23 cellular contexts compared by ENCODE assay signal in genomic region chr2:133848111-133848649, GRCh38.
"Had no signal": no experiment of that assay in that cellular context is flagged by ENCODE, and none has a peak within 500 bp of the region (broad histone marks: within the 10 kb centered on the region; RNA-seq: fewer than 3 reads in every experiment).

No MANE protein-coding gene starts in this region.

- H3K4me3 ChIP-seq: SK-N-MC had no signal

- DNase-seq: activated B cell treated with CpG ODN at 0.5 μM for 24 hours; activated CD4-positive, alpha-beta T cell treated with anti-CD3 and anti-CD28 coated beads for 1 hour; activated CD4-positive, alpha-beta T cell treated with anti-CD3 and anti-CD28 coated beads, Interleukin-2, amount 10 ng/mL, durations not matched to agents 24 days and 14 days; activated CD4-positive, alpha-beta T cell treated with anti-CD3 and anti-CD28 coated beads, Interleukin-2, amount 50 U/mL, for 48 hours; activated CD8-positive, alpha-beta memory T cell treated with anti-CD3 and anti-CD28 coated beads, Interleukin-2, amount 10 ng/mL, durations not matched to agents 7 days and 5 days; activated effector memory CD4-positive, alpha-beta T cell treated with anti-CD3 and anti-CD28 coated beads, Interleukin-2, amount 50 U/mL, for 16 hours; activated naive CD4-positive, alpha-beta T cell treated with Interleukin-2 at 50 U/mL for 16 hours; activated naive CD8-positive, alpha-beta T cell treated with anti-CD3 and anti-CD28 coated beads, Interleukin-2, amount 50 U/mL, for 24 hours; activated T-cell treated with anti-CD3 and anti-CD28 coated beads, Interleukin-2, amount 50 U/mL, for 4 hours; amniotic stem cell; NCI-H1105 treated with DMSO at 0.1 percent for 48 hours; NCI-H1436 treated with DMSO at 0.1 percent for 48 hours; NCI-H187 treated with DMSO at 0.1 percent for 48 hours; NCI-H2171 treated with DMSO at 0.1 percent for 48 hours; NCI-H345; NCI-H510A; NCI-H526 treated with DMSO at 0.1 percent for 48 hours; SIG-M5; T-cell; T-helper 2 cell; T1000 had no signal

- H3K27ac ChIP-seq: SK-N-MC had no signal

- ATAC-seq: activated CD8-positive, alpha-beta memory T cell treated with anti-CD3 and anti-CD28 coated beads, Interleukin-2, amount 10 ng/mL, durations not matched to agents 7 days and 5 days; activated naive CD4-positive, alpha-beta T cell treated with anti-CD3 and anti-CD28 coated beads, Interleukin-2, amount 50 U/mL, for 72 hours; activated naive CD8-positive, alpha-beta T cell treated with anti-CD3 and anti-CD28 coated beads, Interleukin-2, amount 50 U/mL, for 24 hours; activated T-cell treated with anti-CD3 and anti-CD28 coated beads, Interleukin-2, amount 50 U/mL, for 4 hours; T-cell had no signal
